1 cellular context compared by ENCODE assay signal in the genomic region with DNA sequence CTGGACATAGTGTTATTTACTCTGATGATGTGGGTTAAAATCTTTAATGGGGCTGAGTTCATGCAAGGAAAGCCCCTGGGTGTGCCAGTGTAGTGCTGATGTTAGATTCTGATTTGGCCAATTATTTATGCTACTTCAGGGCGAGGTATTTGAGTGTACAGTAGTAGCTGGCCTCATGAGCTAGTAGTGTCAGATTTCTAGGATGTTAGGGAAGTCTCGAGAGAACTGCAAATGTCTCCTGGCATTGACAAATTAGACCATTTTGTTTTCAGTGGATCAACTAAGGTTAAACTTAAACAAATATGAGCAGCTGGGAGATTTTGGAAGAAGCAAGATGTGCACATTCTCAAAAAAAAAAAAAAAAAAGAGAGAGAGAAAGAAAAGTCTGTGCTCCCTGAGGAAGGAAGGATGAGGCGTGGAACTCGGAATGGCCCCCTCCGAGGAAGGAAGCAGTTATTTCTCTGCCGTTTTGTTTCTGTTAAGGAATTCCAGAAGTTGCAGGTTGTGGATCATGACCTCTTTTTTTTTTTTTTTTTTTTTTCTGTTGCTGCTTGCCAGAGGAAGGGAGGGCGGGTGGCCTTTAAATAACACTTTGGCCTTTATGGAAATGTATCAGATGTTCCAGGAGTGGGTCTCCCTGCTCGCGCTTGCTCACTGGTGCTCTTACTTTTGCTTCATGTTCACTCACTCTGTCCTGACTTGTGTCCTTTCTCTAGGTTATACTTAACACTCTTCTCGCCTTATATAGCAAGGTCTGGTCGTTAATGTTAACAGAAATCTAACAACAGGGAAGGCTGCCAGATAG.
TF ChIP-seq lines count a peak whose summit lies in the region.

No MANE protein-coding gene starts in this region.

TF ChIP-seq in GM23338, 12 proteins besides CTCF, POLR2A, EP300 and RAD21 (continued from another document):
- TF ChIP-seq, protein P1, sequence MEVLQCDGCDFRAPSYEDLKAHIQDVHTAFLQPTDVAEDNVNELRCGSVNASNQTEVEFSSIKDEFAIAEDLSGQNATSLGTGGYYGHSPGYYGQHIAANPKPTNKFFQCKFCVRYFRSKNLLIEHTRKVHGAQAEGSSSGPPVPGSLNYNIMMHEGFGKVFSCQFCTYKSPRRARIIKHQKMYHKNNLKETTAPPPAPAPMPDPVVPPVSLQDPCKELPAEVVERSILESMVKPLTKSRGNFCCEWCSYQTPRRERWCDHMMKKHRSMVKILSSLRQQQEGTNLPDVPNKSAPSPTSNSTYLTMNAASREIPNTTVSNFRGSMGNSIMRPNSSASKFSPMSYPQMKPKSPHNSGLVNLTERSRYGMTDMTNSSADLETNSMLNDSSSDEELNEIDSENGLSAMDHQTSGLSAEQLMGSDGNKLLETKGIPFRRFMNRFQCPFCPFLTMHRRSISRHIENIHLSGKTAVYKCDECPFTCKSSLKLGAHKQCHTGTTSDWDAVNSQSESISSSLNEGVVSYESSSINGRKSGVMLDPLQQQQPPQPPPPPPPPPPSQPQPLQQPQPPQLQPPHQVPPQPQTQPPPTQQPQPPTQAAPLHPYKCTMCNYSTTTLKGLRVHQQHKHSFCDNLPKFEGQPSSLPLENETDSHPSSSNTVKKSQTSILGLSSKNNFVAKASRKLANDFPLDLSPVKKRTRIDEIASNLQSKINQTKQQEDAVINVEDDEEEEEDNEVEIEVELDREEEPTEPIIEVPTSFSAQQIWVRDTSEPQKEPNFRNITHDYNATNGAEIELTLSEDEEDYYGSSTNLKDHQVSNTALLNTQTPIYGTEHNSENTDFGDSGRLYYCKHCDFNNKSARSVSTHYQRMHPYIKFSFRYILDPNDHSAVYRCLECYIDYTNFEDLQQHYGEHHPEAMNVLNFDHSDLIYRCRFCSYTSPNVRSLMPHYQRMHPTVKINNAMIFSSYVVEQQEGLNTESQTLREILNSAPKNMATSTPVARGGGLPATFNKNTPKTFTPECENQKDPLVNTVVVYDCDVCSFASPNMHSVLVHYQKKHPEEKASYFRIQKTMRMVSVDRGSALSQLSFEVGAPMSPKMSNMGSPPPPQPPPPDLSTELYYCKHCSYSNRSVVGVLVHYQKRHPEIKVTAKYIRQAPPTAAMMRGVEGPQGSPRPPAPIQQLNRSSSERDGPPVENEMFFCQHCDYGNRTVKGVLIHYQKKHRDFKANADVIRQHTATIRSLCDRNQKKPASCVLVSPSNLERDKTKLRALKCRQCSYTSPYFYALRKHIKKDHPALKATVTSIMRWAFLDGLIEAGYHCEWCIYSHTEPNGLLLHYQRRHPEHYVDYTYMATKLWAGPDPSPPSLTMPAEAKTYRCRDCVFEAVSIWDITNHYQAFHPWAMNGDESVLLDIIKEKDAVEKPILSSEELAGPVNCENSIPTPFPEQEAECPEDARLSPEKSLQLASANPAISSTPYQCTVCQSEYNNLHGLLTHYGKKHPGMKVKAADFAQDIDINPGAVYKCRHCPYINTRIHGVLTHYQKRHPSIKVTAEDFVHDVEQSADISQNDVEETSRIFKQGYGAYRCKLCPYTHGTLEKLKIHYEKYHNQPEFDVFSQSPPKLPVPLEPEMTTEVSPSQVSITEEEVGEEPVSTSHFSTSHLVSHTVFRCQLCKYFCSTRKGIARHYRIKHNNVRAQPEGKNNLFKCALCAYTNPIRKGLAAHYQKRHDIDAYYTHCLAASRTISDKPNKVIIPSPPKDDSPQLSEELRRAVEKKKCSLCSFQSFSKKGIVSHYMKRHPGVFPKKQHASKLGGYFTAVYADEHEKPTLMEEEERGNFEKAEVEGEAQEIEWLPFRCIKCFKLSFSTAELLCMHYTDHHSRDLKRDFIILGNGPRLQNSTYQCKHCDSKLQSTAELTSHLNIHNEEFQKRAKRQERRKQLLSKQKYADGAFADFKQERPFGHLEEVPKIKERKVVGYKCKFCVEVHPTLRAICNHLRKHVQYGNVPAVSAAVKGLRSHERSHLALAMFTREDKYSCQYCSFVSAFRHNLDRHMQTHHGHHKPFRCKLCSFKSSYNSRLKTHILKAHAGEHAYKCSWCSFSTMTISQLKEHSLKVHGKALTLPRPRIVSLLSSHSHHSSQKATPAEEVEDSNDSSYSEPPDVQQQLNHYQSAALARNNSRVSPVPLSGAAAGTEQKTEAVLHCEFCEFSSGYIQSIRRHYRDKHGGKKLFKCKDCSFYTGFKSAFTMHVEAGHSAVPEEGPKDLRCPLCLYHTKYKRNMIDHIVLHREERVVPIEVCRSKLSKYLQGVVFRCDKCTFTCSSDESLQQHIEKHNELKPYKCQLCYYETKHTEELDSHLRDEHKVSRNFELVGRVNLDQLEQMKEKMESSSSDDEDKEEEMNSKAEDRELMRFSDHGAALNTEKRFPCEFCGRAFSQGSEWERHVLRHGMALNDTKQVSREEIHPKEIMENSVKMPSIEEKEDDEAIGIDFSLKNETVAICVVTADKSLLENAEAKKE (CRISPR knock-in tag; IDR thresholded peaks at IDR 0.05) = no peak
- TF ChIP-seq STAT1 (IDR thresholded peaks at IDR 0.05; ENCODE audit: unreplicated experiment) (no peak), JUNB (IDR thresholded peaks at IDR 0.05; ENCODE audit: unreplicated experiment) (no peak), NANOG (IDR thresholded peaks at IDR 0.05; ENCODE audit: borderline replicate concordance) (no peak), ZNF331 (CRISPR knock-in tag; IDR thresholded peaks at IDR 0.05; ENCODE audit: low read depth) (no peak), CREB1 (CRISPR knock-in tag; IDR thresholded peaks at IDR 0.05; ENCODE audit: low read depth) (no peak), REST (IDR thresholded peaks at IDR 0.05; ENCODE audit: unreplicated experiment) (no peak), POLR2AphosphoS5 (IDR thresholded peaks at IDR 0.05; ENCODE audit: low read depth) (no peak)
- TF ChIP-seq, protein P2, sequence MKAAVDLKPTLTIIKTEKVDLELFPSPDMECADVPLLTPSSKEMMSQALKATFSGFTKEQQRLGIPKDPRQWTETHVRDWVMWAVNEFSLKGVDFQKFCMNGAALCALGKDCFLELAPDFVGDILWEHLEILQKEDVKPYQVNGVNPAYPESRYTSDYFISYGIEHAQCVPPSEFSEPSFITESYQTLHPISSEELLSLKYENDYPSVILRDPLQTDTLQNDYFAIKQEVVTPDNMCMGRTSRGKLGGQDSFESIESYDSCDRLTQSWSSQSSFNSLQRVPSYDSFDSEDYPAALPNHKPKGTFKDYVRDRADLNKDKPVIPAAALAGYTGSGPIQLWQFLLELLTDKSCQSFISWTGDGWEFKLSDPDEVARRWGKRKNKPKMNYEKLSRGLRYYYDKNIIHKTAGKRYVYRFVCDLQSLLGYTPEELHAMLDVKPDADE (IDR thresholded peaks at IDR 0.05) = no peak
